9 cellular contexts compared by ENCODE assay signal in genomic region chr10:122515588-122516231, GRCh38. TPM values are rescaled to one million over a fixed set of nuclear protein-coding genes. Genes with fewer than 3 reads are reported as not detected.
DNase-seq lines count a peak whose midpoint lies in the region; ATAC-seq, FAIRE-seq and TF ChIP-seq lines count a peak whose summit lies in the region.
"Had no signal": no experiment of that assay in that cellular context is flagged by ENCODE, and none has a peak within 500 bp of the region (broad histone marks: within the 10 kb centered on the region; RNA-seq: fewer than 3 reads in every experiment).

No MANE protein-coding gene starts in this region.

- H3K36me3 ChIP-seq in pancreas: no peaks in the 10 kb centered on the region
- H3K36me3 ChIP-seq in ovary: no peaks in the 10 kb centered on the region
- peaks cover 0 to 22% (median 4%) of the 10 kb centered on the region in 3 donors for H3K36me3 ChIP-seq in esophagus squamous epithelium

- WGBS in pancreas, 2 donors: 90 to 94% methylated on average over 16 of the region's 16 CpGs
- WGBS in ovary, 3 donors: 67 to 79% (median 76%) methylated on average over 16 of the region's 16 CpGs
- WGBS in esophagus squamous epithelium, 2 donors: 55 to 87% methylated on average over 5 to 14 of the region's 16 CpGs

- no peaks in the 10 kb centered on the region for H3K27me3 ChIP-seq in pancreas
- no peaks in the 10 kb centered on the region for H3K27me3 ChIP-seq in ovary
- no peaks in the 10 kb centered on the region for H3K27me3 ChIP-seq in esophagus squamous epithelium

- H3K9me3 ChIP-seq in pancreas (no peaks in the 10 kb centered on the region), ovary (no peaks in the 10 kb centered on the region), esophagus squamous epithelium (no peaks in the 10 kb centered on the region)

- H3K27ac ChIP-seq in pancreas (no peak overlapping the region), ovary (no peak overlapping the region), esophagus squamous epithelium (peak overlapping the region in 2 of 4 donors; percentile 45 to 51)

- FAIRE-seq in pancreas (lab: Jason Lieb, UNC): no peak

- intact Hi-C loops in pancreas (cut with DNase I) (no loop called here), ovary (cut with DNase I) (no loop called here), esophagus squamous epithelium (cut with DNase I) (no loop called here)

- TF ChIP-seq CTCF in GM13976 (IDR thresholded peaks at IDR 0.05; ENCODE audit: borderline replicate concordance, control extremely low read depth, extremely low read depth, insufficient read depth, missing control alignments) (no peak), pancreas (IDR thresholded peaks at IDR 0.05) (no peak), ovary (IDR thresholded peaks at IDR 0.05) (no peak), esophagus squamous epithelium (IDR thresholded peaks at IDR 0.05) (no peak)

- in situ Hi-C loops in GM13976 (cut with MboI; ENCODE audit: low sequenced_read_pairs, unreplicated experiment): no loop called here

- peak; percentile 62 for DNase-seq in GM13976 (ENCODE audit: low spot score)
- peak; percentile 76 for DNase-seq in LHCN-M2 (ENCODE audit: low read depth)
- peak; percentile 74 for DNase-seq in activated effector memory CD4-positive, alpha-beta T cell treated with Interleukin-2 at 50 U/mL for 16 hours
- DNase-seq in pancreas: no peak
- no peak for DNase-seq in ovary
- no peak for DNase-seq in NCI-H526 (lab: John Stamatoyannopoulos, UW)
- DNase-seq in middle frontal gyrus (ENCODE audit: extremely low spot score, low spot score): no peak
- no peak for DNase-seq in esophagus squamous epithelium (lab: John Stamatoyannopoulos, UW)

- H3K4me3 ChIP-seq in pancreas (no peak overlapping the region), ovary (no peak overlapping the region), esophagus squamous epithelium (no peak overlapping the region)

- no peaks in the 10 kb centered on the region for H3K4me1 ChIP-seq in pancreas
- H3K4me1 ChIP-seq in ovary (ENCODE audit: insufficient read depth): no peaks in the 10 kb centered on the region
- H3K4me1 ChIP-seq in esophagus squamous epithelium: peaks cover 0 to 25% (median 0%) of the 10 kb centered on the region in 3 donors

- peak in 3 of 4 donors; percentile 22 to 58 (median 24) for ATAC-seq in pancreas

- no peak for TF ChIP-seq EP300 in ovary (IDR thresholded peaks at IDR 0.05)

- TF ChIP-seq POLR2A in ovary (IDR thresholded peaks at IDR 0.05): no peak
- TF ChIP-seq POLR2A in esophagus squamous epithelium (IDR thresholded peaks at IDR 0.05): no peak

RNA-seq across cellular contexts. Expression of gene DMBT1, which starts 44.8 kb away (rescaled TPM):
- 18.4 and 21.9 TPM in 2 replicates for total RNA-seq in LHCN-M2 (2014; rRNA removed)
- polyA plus RNA-seq in LHCN-M2 (2012): 2.6 TPM
- total RNA-seq in pancreas: 10 to 100 TPM in 2 of 6 donors, 1 to 10 TPM in 3, under 1 TPM in 1; 0.43 to 24.4 (median 4.2) TPM
- polyA plus RNA-seq in pancreas: under 1 TPM; 0.23 to 0.65 TPM
- under 1 TPM in 5 of 7 donors, not detected in 2; 0.05 to 0.46 (median 0.12) TPM for total RNA-seq in ovary
- under 1 TPM; 0.03 to 0.05 TPM for polyA plus RNA-seq in ovary
- total RNA-seq in esophagus squamous epithelium: 1 to 10 TPM in 1 of 4 donors, under 1 TPM in 2, not detected in 1; under 0.01 to 5.1 (median 0.27) TPM
- total RNA-seq: dermis microvascular lymphatic vessel endothelial cell had no signal

RNA-seq across cellular contexts. Expression of gene HTRA1, which starts 54.4 kb away (rescaled TPM):
- 1,894 and 1,897 TPM in 2 replicates for total RNA-seq in LHCN-M2 (2014; rRNA removed)
- polyA plus RNA-seq in LHCN-M2 (2012): 484 TPM
- 10 to 100 TPM; 10.4 to 83.0 (median 21.7) TPM for total RNA-seq in pancreas
- 10 to 100 TPM; 19.2 to 20.0 TPM for polyA plus RNA-seq in pancreas
- 100 to 1,000 TPM; 194 to 463 (median 337) TPM for total RNA-seq in ovary
- 100 to 1,000 TPM; 724 to 947 TPM for polyA plus RNA-seq in ovary
- total RNA-seq in esophagus squamous epithelium: 10 to 100 TPM in 3 of 4 donors, 1 to 10 TPM in 1; 6.3 to 62.2 (median 25.8) TPM

Comparison
In these comparisons a context has a peak if more than half of its experiments do, and no peak if none do; other contexts are left out.
1. DNase-seq: peak in GM13976 (single experiment), LHCN-M2 (single experiment) and activated effector memory CD4-positive, alpha-beta T cell treated with Interleukin-2 at 50 U/mL for 16 hours (single experiment); none in pancreas (0 of 6), ovary (0 of 5), NCI-H526 (0 of 2), middle frontal gyrus (single experiment) and esophagus squamous epithelium (single experiment).